28 cellular contexts compared by ENCODE assay signal in genomic region chr11:108617055-108617454, GRCh38. TPM values are rescaled to one million over a fixed set of nuclear protein-coding genes. Genes with fewer than 3 reads are reported as not detected.
DNase-seq lines count a peak whose midpoint lies in the region; ATAC-seq and TF ChIP-seq lines count a peak whose summit lies in the region.
"Had no signal": no experiment of that assay in that cellular context is flagged by ENCODE, and none has a peak within 500 bp of the region (broad histone marks: within the 10 kb centered on the region; RNA-seq: fewer than 3 reads in every experiment).

No MANE protein-coding gene starts in this region.

- H3K36me3 Mint-ChIP-seq in neural progenitor cell (no peaks in the 10 kb centered on the region), CD14-positive monocyte (no peaks in the 10 kb centered on the region)
- H3K36me3 Mint-ChIP-seq: stimulated activated memory B cell treated with anti-CD40 and anti-IgM and Interleukin-4, amounts not matched to agents 10 μg/mL and 1 μg/mL and 100 μg/mL, for 72 hours; type B pancreatic cell; WTC11 had no signal

- H3K36me3 ChIP-seq in HCT116 (ENCODE audit: control insufficient read depth in 1 of 2, insufficient read depth in 2 of 2, low read length in 2 of 2) (no peaks in the 10 kb centered on the region), neural progenitor cell (no peaks in the 10 kb centered on the region)
- H3K36me3 ChIP-seq: BLaER1 treated with 17β-estradiol and CSF1 and Interleukin-3, amounts not matched to agents 10 nM and 100 nM; gastroesophageal sphincter; HAP-1; lower lobe of right lung; ovary had no signal

- POLR2A ChIA-PET in HCT116 (lab: Charles Lee), result interaction anchor here (1.0 kb wide), 1 partner anchor 13 kb away, joined by 3 read pairs; no protein-coding TSS in a partner anchor
- POLR2A ChIA-PET in RWPE1 (lab: Yijun Ruan, JAX; ENCODE audit: low non-redundant PET), result no interaction called here

- H3K4me3 ChIP-seq in HCT116 (replicated peaks in 1 of 2; ENCODE audit: low read depth in 1 of 2, low read length in 2 of 2) (peak overlapping the region in 1 of 2 experiments; percentile 9; a peak in 1 of 4 replicates), epithelial cell of esophagus (ENCODE audit: low read length) (no peak overlapping the region), neural progenitor cell (no peak overlapping the region)
- H3K4me3 ChIP-seq: BLaER1 treated with 17β-estradiol and CSF1 and Interleukin-3, amounts not matched to agents 10 nM and 100 nM; gastroesophageal sphincter; HAP-1; hepatocyte; lower lobe of right lung; ovary had no signal

- H3K27ac ChIP-seq in HCT116 (ENCODE audit: low read depth, low read length), result peak overlapping the region; percentile 47; the same call in 1 of the 2 replicates
- H3K27ac ChIP-seq in RWPE1, result peak overlapping the region; percentile 64; the same call in 1 of the 2 replicates
- no peak overlapping the region for H3K27ac ChIP-seq in neural progenitor cell
- H3K27ac ChIP-seq: BLaER1 treated with 17β-estradiol and CSF1 and Interleukin-3, amounts not matched to agents 10 nM and 100 nM; gastroesophageal sphincter; hepatocyte; lower lobe of right lung; ovary had no signal

- no peaks in the 10 kb centered on the region for H3F3A ChIP-seq in neural progenitor cell (ENCODE audit: low read depth)

- intact Hi-C loops in HCT116 (cut with micrococcal nuclease), result no loop called here
- intact Hi-C loops in CD14-positive monocyte (cut with micrococcal nuclease), result no loop called here

- no peak overlapping the region for H3K4me3 Mint-ChIP-seq in neural progenitor cell
- H3K4me3 Mint-ChIP-seq in CD14-positive monocyte, result no peak overlapping the region
- H3K4me3 Mint-ChIP-seq: activated CD4-positive, alpha-beta T cell treated with anti-CD3 and anti-CD28 coated beads, Interleukin-2, amount 10 ng/mL, durations not matched to agents 24 days and 14 days; activated T-cell treated with anti-CD3 and anti-CD28 coated beads, Interleukin-2, amount 50 U/mL, for 72 hours; nephron; stimulated activated memory B cell treated with anti-CD40 and anti-IgM and Interleukin-4, amounts not matched to agents 10 μg/mL and 1 μg/mL and 100 μg/mL, for 72 hours; type B pancreatic cell; WTC11 had no signal

- no peaks in the 10 kb centered on the region for H3K9me3 Mint-ChIP-seq in neural progenitor cell
- H3K9me3 Mint-ChIP-seq in CD14-positive monocyte, result no peaks in the 10 kb centered on the region
- H3K9me3 Mint-ChIP-seq: activated CD4-positive, alpha-beta T cell treated with anti-CD3 and anti-CD28 coated beads, Interleukin-2, amount 10 ng/mL, durations not matched to agents 24 days and 14 days; activated T-cell treated with anti-CD3 and anti-CD28 coated beads, Interleukin-2, amount 50 U/mL, for 72 hours; nephron; stimulated activated memory B cell treated with anti-CD40 and anti-IgM and Interleukin-4, amounts not matched to agents 10 μg/mL and 1 μg/mL and 100 μg/mL, for 72 hours; type B pancreatic cell; WTC11 had no signal

- H3K27me3 ChIP-seq in HCT116 (ENCODE audit: insufficient read depth, low read length), result no peaks in the 10 kb centered on the region
- H3K27me3 ChIP-seq in neural progenitor cell, result no peaks in the 10 kb centered on the region
- H3K27me3 ChIP-seq: BLaER1 treated with 17β-estradiol and CSF1 and Interleukin-3, amounts not matched to agents 10 nM and 100 nM; ovary had no signal

- no peaks in the 10 kb centered on the region for H3K27me3 Mint-ChIP-seq in neural progenitor cell (ENCODE audit: insufficient read depth, low read depth)
- peaks cover 0 to 13% (median 1%) of the 10 kb centered on the region in 3 donors for H3K27me3 Mint-ChIP-seq in CD14-positive monocyte (ENCODE audit: low read depth in 3 of 3)
- H3K27me3 Mint-ChIP-seq: type B pancreatic cell had no signal

- no peak for TF ChIP-seq CTCF in HCT116 (IDR thresholded peaks at IDR 0.05 in 2 of 3, conservative IDR thresholded peaks at IDR 0.05 in 1 of 3; ENCODE audit: borderline replicate concordance in 1 of 3, insufficient read depth in 1 of 3, low read depth in 2 of 3, low read length in 2 of 3)
- TF ChIP-seq CTCF in RWPE1 (conservative IDR thresholded peaks at IDR 0.05; ENCODE audit: low read depth), result no peak
- TF ChIP-seq CTCF in epithelial cell of esophagus (IDR thresholded peaks at IDR 0.05; ENCODE audit: insufficient read depth, low read depth, low read length, missing control alignments), result no peak
- TF ChIP-seq CTCF in neural progenitor cell (IDR thresholded peaks at IDR 0.05), result no peak
- TF ChIP-seq CTCF in CD14-positive monocyte (IDR thresholded peaks at IDR 0.05), result no peak

- H3K4me1 Mint-ChIP-seq in neural progenitor cell, result peaks cover 5% of the 10 kb centered on the region
- peaks cover 9% of the 10 kb centered on the region for H3K4me1 Mint-ChIP-seq in CD14-positive monocyte
- H3K4me1 Mint-ChIP-seq: nephron; stimulated activated memory B cell treated with anti-CD40 and anti-IgM and Interleukin-4, amounts not matched to agents 10 μg/mL and 1 μg/mL and 100 μg/mL, for 72 hours; WTC11 had no signal

- no peaks in the 10 kb centered on the region for H3K9me2 ChIP-seq in HCT116 (ENCODE audit: insufficient read depth)

- peak overlapping the region; percentile 52 for H3K9ac ChIP-seq in HCT116 (ENCODE audit: low read length)
- no peak overlapping the region for H3K9ac ChIP-seq in neural progenitor cell
- H3K9ac ChIP-seq: BLaER1 treated with 17β-estradiol and CSF1 and Interleukin-3, amounts not matched to agents 10 nM and 100 nM had no signal

- H3K27ac Mint-ChIP-seq in neural progenitor cell (no peak overlapping the region), CD14-positive monocyte (no peak overlapping the region)
- H3K27ac Mint-ChIP-seq: activated CD4-positive, alpha-beta T cell treated with anti-CD3 and anti-CD28 coated beads, Interleukin-2, amount 10 ng/mL, durations not matched to agents 24 days and 14 days; activated T-cell treated with anti-CD3 and anti-CD28 coated beads, Interleukin-2, amount 50 U/mL, for 72 hours; nephron; stimulated activated memory B cell treated with anti-CD40 and anti-IgM and Interleukin-4, amounts not matched to agents 10 μg/mL and 1 μg/mL and 100 μg/mL, for 72 hours; type B pancreatic cell; WTC11 had no signal

- ATAC-seq in HCT116, result peak; percentile 56
- ATAC-seq: activated T-cell treated with anti-CD3 and anti-CD28 coated beads, Interleukin-2, amount 50 U/mL, for 72 hours; gastroesophageal sphincter; stimulated activated memory B cell treated with anti-CD40 and anti-IgM and Interleukin-4, amounts not matched to agents 10 μg/mL and 1 μg/mL and 100 μg/mL, for 72 hours had no signal

- H3K4me1 ChIP-seq in HCT116 (ENCODE audit: control insufficient read depth in 1 of 2, insufficient read depth in 2 of 2, low read length in 2 of 2) (peaks cover 17 to 47% of the 10 kb centered on the region in 2 experiments), neural progenitor cell (no peaks in the 10 kb centered on the region)
- H3K4me1 ChIP-seq: gastroesophageal sphincter, lower lobe of right lung had no signal

- no peak for TF ChIP-seq POLR2A in HCT116 (IDR thresholded peaks at IDR 0.05; ENCODE audit: borderline replicate concordance, extremely low read depth, insufficient read depth, insufficient read length)

- no peak for TF ChIP-seq RAD21 in HCT116 (IDR thresholded peaks at IDR 0.05; ENCODE audit: low read depth)

- H3K79me2 ChIP-seq in HCT116 (ENCODE audit: insufficient read depth, low read length) (no peaks in the 10 kb centered on the region), neural progenitor cell (ENCODE audit: low read depth) (no peaks in the 10 kb centered on the region)
- H3K79me2 ChIP-seq: hepatocyte had no signal

- DNase-seq in HCT116 (ENCODE audit: low read depth, low spot score) (no peak), RWPE1 (ENCODE audit: low spot score) (no peak), epithelial cell of esophagus (ENCODE audit: low read depth) (peak; percentile 45), neural progenitor cell (ENCODE audit: low spot score) (no peak), NCI-H1092 treated with DMSO at 0.1 percent for 48 hours (lab: John Stamatoyannopoulos, UW) (no peak), 8988T (no peak), CD14-positive monocyte (ENCODE audit: low spot score) (no peak)
- DNase-seq in activated CD4-positive, alpha-beta T cell treated with anti-CD3 and anti-CD28 coated beads, Interleukin-2, amount 50 U/mL, for 4 hours, result no peak
- DNase-seq: activated CD4-positive, alpha-beta T cell treated with anti-CD3 and anti-CD28 coated beads, Interleukin-2, amount 10 ng/mL, durations not matched to agents 24 days and 14 days; activated naive CD4-positive, alpha-beta T cell; activated T-cell treated with anti-CD3 and anti-CD28 coated beads, Interleukin-2, amount 50 U/mL, for 72 hours; COR-L47; DMS79; lower lobe of right lung; NCI-H187; NCI-H2171 treated with DMSO at 0.1 percent for 48 hours; NCI-H524 treated with DMSO at 0.1 percent for 48 hours; NK-92 treated with Interleukin-12 subunit alpha and Interleukin-12 subunit beta, amount 100 ng/mL, for 24 hours; ovary; T-helper 1 cell had no signal

- H3K4me2 ChIP-seq in HCT116 (ENCODE audit: low read length) (peak overlapping the region; percentile 63), neural progenitor cell (no peak overlapping the region)
- H3K4me2 ChIP-seq: BLaER1 treated with 17β-estradiol and CSF1 and Interleukin-3, amounts not matched to agents 10 nM and 100 nM; hepatocyte had no signal

- no peaks in the 10 kb centered on the region for H4K20me1 ChIP-seq in HCT116 (ENCODE audit: insufficient read depth)
- no peaks in the 10 kb centered on the region for H4K20me1 ChIP-seq in neural progenitor cell (ENCODE audit: low read depth)
- H4K20me1 ChIP-seq: BLaER1 treated with 17β-estradiol and CSF1 and Interleukin-3, amounts not matched to agents 10 nM and 100 nM had no signal

- H3K9me3 ChIP-seq in HCT116 (ENCODE audit: control insufficient read depth in 1 of 2, insufficient read depth in 1 of 2, low read depth in 1 of 2, low read length in 2 of 2) (no peaks in the 10 kb centered on the region), neural progenitor cell (ENCODE audit: low read depth) (no peaks in the 10 kb centered on the region)
- H3K9me3 ChIP-seq: BLaER1 treated with 17β-estradiol and CSF1 and Interleukin-3, amounts not matched to agents 10 nM and 100 nM; gastroesophageal sphincter; HAP-1; lower lobe of right lung; ovary had no signal

- peak overlapping the region; percentile 6 for H2AFZ ChIP-seq in HCT116 (ENCODE audit: low read depth, low read length, poor library complexity, severe bottlenecking)
- peak overlapping the region; percentile 73 for H2AFZ ChIP-seq in neural progenitor cell (replicated peaks)
- H2AFZ ChIP-seq: hepatocyte had no signal

- CTCF ChIA-PET in HCT116 (lab: Charles Lee) (no interaction called here), RWPE1 (lab: Yijun Ruan, JAX) (interaction anchor here (0.8 kb wide), 1 partner anchor 27 kb away, joined by 3 read pairs; no protein-coding TSS in a partner anchor)

- BruUV-seq in HCT116 (replicated peaks; lab: Mats Ljungman, UMichigan), result TSS peak; percentile 97

- RAD21 ChIA-PET in HCT116 (lab: Charles Lee; ENCODE audit: low non-redundant PET in 1 of 2, low total read pairs in 2 of 2, uncharacterized antibody in 2 of 2, unreplicated experiment in 2 of 2), result no interaction called here

RNA-seq across cellular contexts. Expression of gene EXPH5, which starts 23.5 kb away (rescaled TPM):
- total RNA-seq in HCT116 (2021; ENCODE audit: unreplicated experiment), result 18.3 TPM
- 2.4 and 3.2 TPM in 2 replicates for polyA plus RNA-seq in HCT116 (2012)
- total RNA-seq in neural progenitor cell (ENCODE audit: low replicate concordance), result 0.84 and 1.4 TPM in 2 replicates
- polyA plus RNA-seq in CD14-positive monocyte, result under 1 TPM in 1 of 2 donors, not detected in 1; 0.17 TPM

RNA-seq across cellular contexts. Expression of gene DDX10, which starts 47.8 kb away (rescaled TPM):
- 66.5 TPM for total RNA-seq in HCT116 (2021; ENCODE audit: unreplicated experiment)
- polyA plus RNA-seq in HCT116 (2012), result 26.6 and 35.7 TPM in 2 replicates
- 31.0 and 34.1 TPM in 2 replicates for total RNA-seq in neural progenitor cell (ENCODE audit: low replicate concordance)
- 1 to 10 TPM; 5.0 to 5.3 TPM for polyA plus RNA-seq in CD14-positive monocyte
